In the genomic region with DNA sequence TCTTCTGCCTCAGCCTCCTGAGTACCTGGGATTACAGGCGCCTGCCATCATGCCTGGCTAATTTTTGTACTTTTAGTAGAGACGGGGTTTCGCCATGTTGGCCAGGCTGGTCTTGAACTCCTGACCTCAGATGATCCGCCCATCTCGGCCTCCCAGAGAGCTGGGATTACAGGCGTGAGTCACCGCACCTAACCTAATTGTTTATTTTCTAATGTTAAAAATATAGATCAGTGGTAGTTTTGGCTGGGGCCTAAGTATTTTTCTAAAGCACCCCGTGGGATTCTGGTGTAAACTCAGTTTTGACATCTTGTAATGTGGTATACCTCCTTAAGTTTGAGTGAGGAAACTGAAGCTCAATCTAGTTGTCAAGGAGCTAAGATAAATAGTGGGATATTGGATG, we compare ENCODE assay signal across 5 cellular contexts. TPM values are rescaled to one million over a fixed set of nuclear protein-coding genes. Genes with fewer than 3 reads are reported as not detected.
DNase-seq lines count a peak whose midpoint lies in the region; ATAC-seq and TF ChIP-seq lines count a peak whose summit lies in the region.
"Not testable (repeated sequence)": the region's sequence is repeated elsewhere in the genome, so short reads cannot be mapped to it uniquely, and the experiment has no call there.

No MANE protein-coding gene starts in this region.

- H2AFZ ChIP-seq in IMR-90 (replicated peaks; ENCODE audit: low read length, poor library complexity), result not testable (repeated sequence)

- POLR2A ChIA-PET in IMR-90 (lab: Charles Lee; ENCODE audit: unreplicated experiment), result not testable (repeated sequence)

- dilution Hi-C loops in IMR-90 (cut with HindIII; ENCODE audit: low sequenced_read_pairs, unreplicated experiment), result not testable (repeated sequence)

- not testable (repeated sequence) for H3K4me3 ChIP-seq in IMR-90 (ENCODE audit: insufficient read depth, low read depth, low read length); MG63; choroid plexus epithelial cell (ENCODE audit: low read depth, low read length)

- no CpG with 5 or more reads among the region's 8 CpGs for WGBS in IMR-90 (ENCODE audit: extremely low coverage in 2 of 2, insufficient read length in 1 of 2), 2 experiments

- not testable (repeated sequence) for H2BK20ac ChIP-seq in IMR-90 (ENCODE audit: low read depth, low read length)

- not testable (repeated sequence) for TF ChIP-seq RAD21 in IMR-90 (IDR thresholded peaks at IDR 0.05; ENCODE audit: low read length)

- not testable (repeated sequence) for H3K56ac ChIP-seq in IMR-90 (ENCODE audit: extremely low read depth, insufficient read depth, low read length)

- not testable (repeated sequence) for H3K9ac ChIP-seq in IMR-90 (ENCODE audit: low read depth, low read length)

- H3K27ac ChIP-seq in IMR-90 (ENCODE audit: insufficient read depth, low read length), result not testable (repeated sequence)

- H4K5ac ChIP-seq in IMR-90 (ENCODE audit: low read depth, low read length), result not testable (repeated sequence)

- H2AK9ac ChIP-seq in IMR-90 (replicated peaks; ENCODE audit: low read depth, low read length, poor library complexity), result not testable (repeated sequence)

- BruUV-seq in IMR-90 (replicated peaks; lab: Mats Ljungman, UMichigan), result not testable (repeated sequence)

- H2BK5ac ChIP-seq in IMR-90 (ENCODE audit: low read depth, low read length, poor library complexity, severe bottlenecking), result not testable (repeated sequence)

- H3K14ac ChIP-seq in IMR-90 (replicated peaks; ENCODE audit: low read depth, low read length), result not testable (repeated sequence)

- H3K23ac ChIP-seq in IMR-90 (ENCODE audit: low read depth, low read length), result not testable (repeated sequence)

- H4K8ac ChIP-seq in IMR-90 (ENCODE audit: low read depth in 2 of 2, low read length in 2 of 2), result not testable (repeated sequence)

- H3K79me1 ChIP-seq in IMR-90 (ENCODE audit: low read depth in 1 of 2, low read length in 2 of 2), result not testable (repeated sequence)

- H3K9me3 ChIP-seq in IMR-90 (ENCODE audit: control insufficient read depth, insufficient read depth, low read length); MG63: not testable (repeated sequence)

- CTCF ChIA-PET in IMR-90 (lab: Yijun Ruan, JAX), result not testable (repeated sequence)

- H4K20me1 ChIP-seq in IMR-90 (ENCODE audit: insufficient read depth, low read length), result not testable (repeated sequence)

- not testable (repeated sequence) for H3K4me2 ChIP-seq in IMR-90 (ENCODE audit: low read depth, low read length)

- H3K4ac ChIP-seq in IMR-90 (ENCODE audit: low read depth, low read length), result not testable (repeated sequence)

- not testable (repeated sequence) for H2BK120ac ChIP-seq in IMR-90 (ENCODE audit: low read depth, low read length)

- H3K36me3 ChIP-seq in IMR-90 (ENCODE audit: control insufficient read depth, insufficient read depth, low read length), result not testable (repeated sequence)
- H3K36me3 ChIP-seq in MG63, result peaks cover 59% of the 10 kb centered on the region

- H3K4me1 ChIP-seq in IMR-90 (ENCODE audit: control insufficient read depth, insufficient read depth, low read length), result not testable (repeated sequence)

- H4K91ac ChIP-seq in IMR-90 (ENCODE audit: insufficient read depth, low read depth, low read length), result not testable (repeated sequence)

- not testable (repeated sequence) for H2BK15ac ChIP-seq in IMR-90 (ENCODE audit: low read depth, low read length)

- in situ Hi-C loops in IMR-90 (cut with MboI; ENCODE audit: low sequenced_read_pairs), result not testable (repeated sequence)

- DNase-seq in H4 (ENCODE audit: low spot score) (peak; percentile 6), IMR-90 (peak; percentile 8), MG63 (peak; percentile 20), choroid plexus epithelial cell (ENCODE audit: low read depth) (peak; percentile 53), iris pigment epithelial cell (ENCODE audit: low read depth) (peak; percentile 73)

- not testable (repeated sequence) for ATAC-seq in IMR-90 (ENCODE audit: low read depth)

- intact Hi-C loops in IMR-90 (cut with micrococcal nuclease), result not testable (repeated sequence)

- TF ChIP-seq POLR2A in IMR-90 (IDR thresholded peaks at IDR 0.05; ENCODE audit: low read depth, low read length), result not testable (repeated sequence)

- not testable (repeated sequence) for H3K9me1 ChIP-seq in IMR-90 (ENCODE audit: insufficient read depth, low read length)

- TF ChIP-seq CTCF in IMR-90 (conservative IDR thresholded peaks at IDR 0.05; ENCODE audit: low read depth, low read length); choroid plexus epithelial cell (conservative IDR thresholded peaks at IDR 0.05; ENCODE audit: low read depth, low read length): not testable (repeated sequence)

- H2AK5ac ChIP-seq in IMR-90 (ENCODE audit: low read depth, low read length), result not testable (repeated sequence)

- H3K27me3 ChIP-seq in IMR-90 (ENCODE audit: control insufficient read depth, insufficient read depth, low read length); MG63: not testable (repeated sequence)

- H3K18ac ChIP-seq in IMR-90 (ENCODE audit: low read depth, low read length), result not testable (repeated sequence)

RNA-seq across cellular contexts. Expression of a gene that starts 20.8 kb away (rescaled TPM):
- total RNA-seq in H4 (2014; rRNA removed; shearing (Covaris generic)), result 62.9 and 79.5 TPM in 2 replicates
- 53.2 and 120 TPM in 2 replicates for total RNA-seq in IMR-90 (2012; rRNA removed)
- 27.1 and 34.6 TPM in 2 replicates for polyA plus RNA-seq in IMR-90 (2012; rRNA removed)
- polyA plus RNA-seq in IMR-90 (2012; cell fraction: cytosol; rRNA removed), result 4.4 and 8.1 TPM in 2 replicates
- 4.2 and 45.5 TPM in 2 replicates for polyA plus RNA-seq in IMR-90 (2012; cell fraction: nucleus; rRNA removed; ENCODE audit: low replicate concordance)
- total RNA-seq in MG63 (2014; rRNA removed; shearing (Covaris generic); ENCODE audit: low replicate concordance), result 84.5 and 86.0 TPM in 2 replicates

Comparison
In these comparisons a context has a peak if more than half of its experiments do, and no peak if none do; other contexts are left out.
1. DNase-seq: peak in every context shown above with its lines; median percentile 73 in iris pigment epithelial cell; 53 in choroid plexus epithelial cell; 20 in MG63; 8 in IMR-90; 6 in H4.